In the genomic region with DNA sequence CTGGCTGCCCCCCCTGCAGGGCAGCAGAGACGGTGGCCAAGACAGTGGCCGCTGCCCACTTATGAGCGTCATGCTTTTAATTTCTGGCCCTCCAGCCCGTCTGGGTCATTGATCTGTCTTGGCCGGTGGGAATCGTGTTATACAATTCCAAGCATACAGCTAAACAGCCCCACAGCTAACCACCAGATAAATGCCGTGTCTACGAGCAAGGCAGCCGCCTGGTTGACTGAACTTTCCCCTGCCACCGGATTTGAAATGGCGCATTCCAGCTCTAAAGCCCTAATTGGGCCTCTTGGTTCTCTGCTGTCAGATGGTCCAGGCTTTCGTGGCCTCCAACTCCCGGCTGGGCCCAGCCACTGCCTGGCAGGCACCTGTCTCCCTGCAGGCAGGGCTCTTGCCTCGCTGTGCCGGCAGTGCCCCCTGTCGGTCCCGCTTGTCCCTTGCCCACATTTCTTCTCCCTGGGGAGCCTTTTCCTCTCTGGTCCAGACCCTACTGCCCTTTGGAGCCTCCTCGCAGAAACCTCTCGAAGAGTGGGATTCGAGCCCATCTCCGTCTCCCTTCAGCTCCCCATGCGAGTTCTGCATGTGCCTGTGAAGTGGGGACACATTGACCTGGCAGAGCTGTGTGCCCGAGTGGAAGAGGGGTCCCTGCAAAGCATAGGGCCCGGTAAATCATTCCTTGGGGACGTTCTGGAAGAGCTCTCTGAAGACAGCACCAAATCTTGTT, we compare ENCODE assay signal across 9 cellular contexts. TPM values are rescaled to one million over a fixed set of nuclear protein-coding genes. Genes with fewer than 3 reads are reported as not detected.
A peak's percentile ranks its signal among the peaks of the same experiment; 100 is the strongest.
DNase-seq lines count a peak whose midpoint lies in the region; ATAC-seq and TF ChIP-seq lines count a peak whose summit lies in the region.
"Had no signal": no experiment of that assay in that cellular context is flagged by ENCODE, and none has a peak within 500 bp of the region (broad histone marks: within the 10 kb centered on the region; RNA-seq: fewer than 3 reads in every experiment).

No MANE protein-coding gene starts in this region.

- ATAC-seq in GM19328 (IDR thresholded peaks at IDR 0.05; ENCODE audit: unreplicated experiment) (no peak), HG03175 (IDR thresholded peaks at IDR 0.05; ENCODE audit: unreplicated experiment) (no peak)

- H3K4me3 ChIP-seq in brain microvascular endothelial cell (ENCODE audit: low read depth, low read length) = no peak overlapping the region
- H3K4me3 ChIP-seq: BLaER1 treated with 17β-estradiol and CSF1 and Interleukin-3, amounts not matched to agents 10 nM and 100 nM had no signal

- H3K36me3 ChIP-seq in brain microvascular endothelial cell (replicated peaks) = no peaks in the 10 kb centered on the region
- H3K36me3 ChIP-seq: BLaER1 treated with 17β-estradiol and CSF1 and Interleukin-3, amounts not matched to agents 10 nM and 100 nM had no signal

- H3K27ac ChIP-seq in brain microvascular endothelial cell = no peak overlapping the region
- H3K27ac ChIP-seq: BLaER1 treated with 17β-estradiol and CSF1 and Interleukin-3, amounts not matched to agents 10 nM and 100 nM had no signal

- DNase-seq in NCI-H187 (lab: John Stamatoyannopoulos, UW) (peak; percentile 54 to 55), NCI-H187 treated with DMSO at 0.1 percent for 48 hours (lab: John Stamatoyannopoulos, UW) (no peak), KBM-7 (peak; percentile 53), SHP77 (lab: John Stamatoyannopoulos, UW) (peak; percentile 63 to 72), brain microvascular endothelial cell (no peak), lung microvascular endothelial cell (ENCODE audit: low read depth in 2 of 2) (peak; percentile 51 to 68)

- peaks cover 47% of the 10 kb centered on the region for H3K27me3 ChIP-seq in brain microvascular endothelial cell (replicated peaks)

- in situ Hi-C loops in KBM-7 (cut with MboI; ENCODE audit: low pct_unique_long_range_greater_than_20kb, low sequenced_read_pairs) = no loop called here
- in situ Hi-C loops in brain microvascular endothelial cell (cut with HindIII; ENCODE audit: low pct_ligation_motif_present, low sequenced_read_pairs) = no loop called here

- TF ChIP-seq CTCF in brain microvascular endothelial cell (IDR thresholded peaks at IDR 0.05; ENCODE audit: low read depth, low read length, missing control alignments) = peak; percentile 63

RNA-seq across cellular contexts. Expression of gene RBFOX3, which starts 1.8 kb away (rescaled TPM):
- total RNA-seq in lung microvascular endothelial cell = not detected in 2 replicates

Comparison
In these comparisons a context has a peak if more than half of its experiments do, and no peak if none do; other contexts are left out.
1. DNase-seq: peak in NCI-H187 (2 of 2), KBM-7 (single experiment), SHP77 (2 of 2) and lung microvascular endothelial cell (2 of 2); none in NCI-H187 treated with DMSO at 0.1 percent for 48 hours (single experiment) and brain microvascular endothelial cell (single experiment).